Comparison of ENCODE assay signal across 31 cellular contexts in the genomic region with DNA sequence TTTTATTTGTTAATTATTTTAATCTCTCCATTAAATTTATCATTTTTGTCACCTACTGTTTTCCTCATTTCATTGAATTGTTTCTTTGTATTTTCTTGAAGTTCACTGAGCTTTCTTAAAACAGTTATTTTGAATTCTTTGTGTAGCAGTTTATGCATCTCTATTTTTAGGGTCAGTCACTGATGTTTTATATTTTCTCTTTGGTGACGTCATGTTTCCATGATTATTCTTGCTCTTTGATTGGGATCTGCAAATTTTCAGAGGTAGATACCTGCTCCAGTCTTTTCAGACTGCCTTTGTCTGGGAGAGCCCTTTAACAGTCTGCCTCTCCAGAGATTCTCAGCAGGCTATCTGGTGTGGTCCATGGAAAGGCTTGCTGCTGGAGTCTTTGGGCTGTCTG. TPM values are rescaled to one million over a fixed set of nuclear protein-coding genes. Genes with fewer than 3 reads are reported as not detected.
"Had no signal": no experiment of that assay in that cellular context is flagged by ENCODE, and none has a peak within 500 bp of the region (broad histone marks: within the 10 kb centered on the region; RNA-seq: fewer than 3 reads in every experiment).

No MANE protein-coding gene starts in this region.

- H3K27me3 ChIP-seq: colonic mucosa, esophagus squamous epithelium, heart right ventricle, left lung had no signal

- DNase-seq: colonic mucosa; cortex of kidney; effector memory CD4-positive, alpha-beta T cell; erythroblast; esophagus squamous epithelium; foreskin fibroblast; foreskin melanocyte; gastrocnemius medialis; glutamatergic neuron; head of caudate nucleus; heart right ventricle; hippocampal formation; left cardiac atrium; left lung; left ventricle myocardium superior; lower lobe of right lung; mesenchymal stem cell; mucosa of descending colon; naive B cell had no signal

- H3K36me3 ChIP-seq: colonic mucosa, esophagus squamous epithelium, gastrocnemius medialis, heart right ventricle, left lung, lower lobe of right lung had no signal

- H3K27ac ChIP-seq: colonic mucosa, epithelial cell of prostate, esophagus squamous epithelium, gastrocnemius medialis, heart right ventricle, left lung, lower lobe of right lung had no signal

- H3K4me3 ChIP-seq: colonic mucosa, esophagus squamous epithelium, gastrocnemius medialis, heart right ventricle, left lung, lower lobe of right lung, mucosa of descending colon had no signal

- FAIRE-seq: endometrium, keratinocyte had no signal

- H3K4me1 ChIP-seq: colonic mucosa, esophagus squamous epithelium, gastrocnemius medialis, heart right ventricle, left lung, lower lobe of right lung had no signal

- ATAC-seq: esophagus mucosa, gastrocnemius medialis, heart right ventricle, left cardiac atrium, left lung, left ventricle myocardium superior, lower lobe of right lung, mucosa of descending colon had no signal

- H3K9me3 ChIP-seq: colonic mucosa, gastrocnemius medialis, lower lobe of right lung, mucosa of descending colon had no signal

RNA-seq across cellular contexts. Expression of a gene that starts 25.3 kb away (rescaled TPM):
- total RNA-seq: colonic mucosa, dermis microvascular lymphatic vessel endothelial cell, esophagus mucosa, esophagus squamous epithelium, gastrocnemius medialis, glomerular endothelial cell, heart right ventricle, kidney epithelial cell, left cardiac atrium, left lung, left ventricle myocardium superior, lower leg skin, lower lobe of right lung, lung microvascular endothelial cell, mesenteric fat pad, mesothelial cell of epicardium, mucosa of descending colon, myocyte had no signal
- polyA plus RNA-seq: heart right ventricle, keratinocyte had no signal

RNA-seq across cellular contexts. Expression of a gene that starts 25.6 kb away (rescaled TPM):
- total RNA-seq: colonic mucosa, dermis microvascular lymphatic vessel endothelial cell, esophagus mucosa, esophagus squamous epithelium, gastrocnemius medialis, glomerular endothelial cell, heart right ventricle, kidney epithelial cell, left cardiac atrium, left lung, left ventricle myocardium superior, lower leg skin, lower lobe of right lung, lung microvascular endothelial cell, mesenteric fat pad, mucosa of descending colon, myocyte had no signal
- polyA plus RNA-seq: heart right ventricle had no signal
